In genomic region chr2:62200868-62201267, GRCh38 we compare ENCODE assay signal across 15 cellular contexts. TPM values are rescaled to one million over a fixed set of nuclear protein-coding genes. Genes with fewer than 3 reads are reported as not detected.
DNase-seq lines count a peak whose midpoint lies in the region; ATAC-seq and TF ChIP-seq lines count a peak whose summit lies in the region.
"Had no signal": no experiment of that assay in that cellular context is flagged by ENCODE, and none has a peak within 500 bp of the region (broad histone marks: within the 10 kb centered on the region; RNA-seq: fewer than 3 reads in every experiment).

No MANE protein-coding gene starts in this region.

- H4K20me1 ChIP-seq in PC-9 (ENCODE audit: insufficient read depth) = peaks cover 84% of the 10 kb centered on the region

- H3K4me1 ChIP-seq in CD8-positive, alpha-beta memory T cell (ENCODE audit: insufficient read depth, low read length) = peaks cover 66% of the 10 kb centered on the region
- H3K4me1 ChIP-seq in PC-9 (replicated peaks; ENCODE audit: insufficient read depth) (peaks cover 34% of the 10 kb centered on the region), lower lobe of right lung (peaks cover 76% of the 10 kb centered on the region)

- intact Hi-C loops in PC-9 (cut with micrococcal nuclease; ENCODE audit: unreplicated experiment) = no loop called here
- intact Hi-C loops in lower lobe of right lung (cut with DNase I) = no loop called here

- H3K9me2 ChIP-seq in PC-9 (ENCODE audit: insufficient read depth) = no peaks in the 10 kb centered on the region

- ATAC-seq in lower lobe of right lung (no peak), HG03457 (IDR thresholded peaks at IDR 0.05; ENCODE audit: unreplicated experiment) (no peak)
- ATAC-seq: A549, gastrocnemius medialis had no signal

- TF ChIP-seq CTCF in PC-9 (conservative IDR thresholded peaks at IDR 0.05) = no peak
- no peak for TF ChIP-seq CTCF in lower lobe of right lung (IDR thresholded peaks at IDR 0.05)

- 0 out of 2 replicates have a peak overlapping the region, but pooled peaks have one; percentile 99 for H3K4me2 ChIP-seq in PC-9
- H3K4me2 ChIP-seq: A549 had no signal

- H3K9me3 Mint-ChIP-seq in CD8-positive, alpha-beta memory T cell = no peaks in the 10 kb centered on the region

- no peak overlapping the region for H2AFZ ChIP-seq in PC-9

- peaks cover 98% of the 10 kb centered on the region for H3K79me2 ChIP-seq in PC-9 (ENCODE audit: low read depth)

- H3K36me3 Mint-ChIP-seq in CD8-positive, alpha-beta memory T cell = peaks cover 0 to 18% (median 0%) of the 10 kb centered on the region in 3 donors

- no peak overlapping the region for H3K4me3 ChIP-seq in CD8-positive, alpha-beta memory T cell (ENCODE audit: low read length)
- H3K4me3 ChIP-seq in PC-9 (no peak overlapping the region), lower lobe of right lung (no peak overlapping the region)
- H3K4me3 ChIP-seq: A549, gastrocnemius medialis, transverse colon had no signal

- H3K36me3 ChIP-seq in CD8-positive, alpha-beta memory T cell (ENCODE audit: insufficient read depth, low read length) = no peaks in the 10 kb centered on the region
- H3K36me3 ChIP-seq in PC-9 (ENCODE audit: low read depth) (peaks cover 5% of the 10 kb centered on the region; the same call in 1 of the 2 replicates), lower lobe of right lung (no peaks in the 10 kb centered on the region)
- H3K36me3 ChIP-seq: gastrocnemius medialis, transverse colon had no signal

- H3K27ac ChIP-seq in CD8-positive, alpha-beta memory T cell (ENCODE audit: low read depth, low read length) = no peak overlapping the region
- H3K27ac ChIP-seq in PC-9 (no peak overlapping the region), lower lobe of right lung (peak overlapping the region; percentile 27)
- H3K27ac ChIP-seq: A549, gastrocnemius medialis, transverse colon, VCaP had no signal

- CTCF ChIA-PET in CD8-positive, alpha-beta memory T cell (lab: Charles Lee) = interaction anchor here (1.1 to 1.7 kb wide), 6 partner anchors 9 to 210 kb away, joined by 3 to 9 read pairs (median 6); no protein-coding TSS in a partner anchor
- CTCF ChIA-PET in PC-9 (lab: Charles Lee) = no interaction called here

- no peaks in the 10 kb centered on the region for H3K27me3 Mint-ChIP-seq in CD8-positive, alpha-beta memory T cell

- DNase-seq in NOMO-1 treated with DMSO at 0.1 percent for 48 hours (lab: John Stamatoyannopoulos, UW; ENCODE audit: unreplicated experiment) (peak; percentile 17), NOMO-1 treated with dmso at 0.1 percent for 144 hours (lab: John Stamatoyannopoulos, UW; ENCODE audit: unreplicated experiment) (no peak), PC-9 (no peak), lower lobe of right lung (no peak), AG08396 (ENCODE audit: low spot score) (no peak), NCI-H524 (lab: John Stamatoyannopoulos, UW) (no peak)
- DNase-seq in CD8-positive, alpha-beta memory T cell = no peak
- DNase-seq: gastrocnemius medialis, NCI-H187, posterior cingulate gyrus, SHP77, transverse colon had no signal

- peak overlapping the region; percentile 72 to 98 (median 83) for H3K27ac Mint-ChIP-seq in CD8-positive, alpha-beta memory T cell

- POLR2A ChIA-PET in CD8-positive, alpha-beta memory T cell (lab: Charles Lee) = interaction anchor here (0.9 to 1.3 kb wide), 2 partner anchors 8 to 10 kb away, joined by 3 to 5 read pairs; no protein-coding TSS in a partner anchor
- POLR2A ChIA-PET in PC-9 (lab: Charles Lee; ENCODE audit: unreplicated experiment) = interaction anchor here (0.6 to 0.7 kb wide), 2 partner anchors 62 to 159 kb away, joined by 4 to 6 read pairs; no protein-coding TSS in a partner anchor

- peak overlapping the region; percentile 72 to 95 (median 91) for H3K4me3 Mint-ChIP-seq in CD8-positive, alpha-beta memory T cell

- H3K27me3 ChIP-seq in CD8-positive, alpha-beta memory T cell (ENCODE audit: insufficient read depth, low read length, poor library complexity, severe bottlenecking) = no peaks in the 10 kb centered on the region
- no peaks in the 10 kb centered on the region for H3K27me3 ChIP-seq in PC-9 (ENCODE audit: insufficient read depth, low read depth)
- H3K27me3 ChIP-seq in lower lobe of right lung (ENCODE audit: low read depth) = no peaks in the 10 kb centered on the region
- H3K27me3 ChIP-seq: gastrocnemius medialis, transverse colon had no signal

- no peaks in the 10 kb centered on the region for H3K9me3 ChIP-seq in CD8-positive, alpha-beta memory T cell (ENCODE audit: low read length)
- H3K9me3 ChIP-seq in PC-9 (ENCODE audit: insufficient read depth, low read depth) = no peaks in the 10 kb centered on the region
- no peaks in the 10 kb centered on the region for H3K9me3 ChIP-seq in lower lobe of right lung
- H3K9me3 ChIP-seq: A549, gastrocnemius medialis, transverse colon had no signal

- no peaks in the 10 kb centered on the region for H3F3A ChIP-seq in PC-9 (ENCODE audit: insufficient read depth, low read depth)

- no TSS peak for BruUV-seq in PC-9 (replicated peaks; lab: Mats Ljungman, UMichigan)

- H3K4me1 Mint-ChIP-seq in CD8-positive, alpha-beta memory T cell = peaks cover 81 to 82% (median 82%) of the 10 kb centered on the region in 3 donors

RNA-seq across cellular contexts. Expression of gene B3GNT2, which starts 5.0 kb away (rescaled TPM):
- total RNA-seq in CD8-positive, alpha-beta memory T cell = 10 to 100 TPM; 30.1 to 30.9 TPM
- 62.1 TPM for polyA plus RNA-seq in CD8-positive, alpha-beta memory T cell
- total RNA-seq in PC-9 (2021) = 30.8 and 30.9 TPM in 2 replicates
- 38.0 TPM for total RNA-seq in lower lobe of right lung
